In the genomic region with DNA sequence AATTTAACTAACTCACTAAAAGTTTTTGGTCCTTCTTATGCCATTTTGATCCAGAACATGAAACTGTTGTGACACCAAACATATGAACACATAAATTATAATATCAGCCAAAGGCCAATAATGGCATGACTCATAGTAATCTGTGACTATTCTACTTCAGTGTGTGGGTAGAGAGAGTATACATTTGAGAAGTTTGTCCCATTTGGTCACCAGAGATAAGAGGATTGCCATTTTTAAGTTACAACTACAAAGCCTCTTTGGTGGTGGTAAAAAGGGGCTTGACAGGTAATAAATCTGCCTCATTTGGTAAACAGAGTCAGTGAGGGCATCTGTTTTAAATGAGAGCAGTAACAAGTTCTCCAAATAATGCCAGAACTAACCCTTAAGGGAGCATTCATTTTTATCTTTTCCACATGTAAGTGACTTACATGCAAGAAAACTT, we compare ENCODE assay signal across 25 cellular contexts.
A peak's percentile ranks its signal among the peaks of the same experiment; 100 is the strongest.
DNase-seq lines count a peak whose midpoint lies in the region; ATAC-seq and TF ChIP-seq lines count a peak whose summit lies in the region.
"Had no signal": no experiment of that assay in that cellular context is flagged by ENCODE, and none has a peak within 500 bp of the region (broad histone marks: within the 10 kb centered on the region; RNA-seq: fewer than 3 reads in every experiment).

No MANE protein-coding gene starts in this region.

- POLR2A ChIA-PET in HEK293 (lab: Yijun Ruan, JAX), result no interaction called here

- H3K36me3 ChIP-seq in HEK293 (ENCODE audit: control insufficient read depth in 2 of 2, insufficient read depth in 1 of 2, low read length in 2 of 2) (no peaks in the 10 kb centered on the region), spleen (no peaks in the 10 kb centered on the region)
- H3K36me3 ChIP-seq: gastrocnemius medialis, lower lobe of right lung, neutrophil, tibial artery had no signal

- no peaks in the 10 kb centered on the region for H3K9me3 Mint-ChIP-seq in activated T-helper 17 cell treated with anti-CD3 and anti-CD28 coated beads, Interleukin-2, amount 50 U/mL, for 72 hours
- H3K9me3 Mint-ChIP-seq in chondrocyte (ENCODE audit: low read depth), result peaks cover 6% of the 10 kb centered on the region
- peaks cover 8% of the 10 kb centered on the region for H3K9me3 Mint-ChIP-seq in activated T-cell treated with anti-CD3 and anti-CD28 coated beads, Interleukin-2, amount 50 U/mL, for 24 hours
- H3K9me3 Mint-ChIP-seq: CD4-positive, alpha-beta T cell had no signal

- H3K4me3 Mint-ChIP-seq in activated T-helper 17 cell treated with anti-CD3 and anti-CD28 coated beads, Interleukin-2, amount 50 U/mL, for 72 hours, result no peak overlapping the region
- no peak overlapping the region for H3K4me3 Mint-ChIP-seq in chondrocyte (ENCODE audit: unreplicated experiment)
- no peak overlapping the region for H3K4me3 Mint-ChIP-seq in activated T-cell treated with anti-CD3 and anti-CD28 coated beads, Interleukin-2, amount 50 U/mL, for 24 hours
- H3K4me3 Mint-ChIP-seq: activated naive CD4-positive, alpha-beta T cell treated with anti-CD3 and anti-CD28 coated beads for 36 hours; activated T-cell treated with anti-CD3 and anti-CD28 coated beads, Interleukin-2, amount 50 U/mL, for 4 hours; CD4-positive, alpha-beta T cell; stimulated activated memory B cell treated with anti-CD40 and anti-IgM and Interleukin-4, amounts not matched to agents 10 μg/mL and 1 μg/mL and 100 μg/mL, for 72 hours had no signal

- no peaks in the 10 kb centered on the region for H3K27me3 ChIP-seq in spleen (replicated peaks in 1 of 7)
- H3K27me3 ChIP-seq: dorsolateral prefrontal cortex, gastrocnemius medialis, neutrophil, tibial artery had no signal

- intact Hi-C loops in spleen (cut with DNase I; ENCODE audit: low total_unique reads), result no loop called here

- ATAC-seq in activated T-helper 17 cell treated with anti-CD3 and anti-CD28 coated beads, Interleukin-2, amount 50 U/mL, for 72 hours (replicated peaks), result peak; percentile 58
- ATAC-seq: activated T-cell treated with anti-CD3 and anti-CD28 coated beads, Interleukin-2, amount 50 U/mL, for 4 hours; gastrocnemius medialis; lower lobe of right lung; psoas muscle; stimulated activated memory B cell treated with anti-CD40 and anti-IgM and Interleukin-4, amounts not matched to agents 10 μg/mL and 1 μg/mL and 100 μg/mL, for 72 hours had no signal

- TF ChIP-seq POLR2A in spleen (IDR thresholded peaks at IDR 0.05), result no peak

- H3K4me1 Mint-ChIP-seq in activated T-helper 17 cell treated with anti-CD3 and anti-CD28 coated beads, Interleukin-2, amount 50 U/mL, for 72 hours, result no peaks in the 10 kb centered on the region
- no peaks in the 10 kb centered on the region for H3K4me1 Mint-ChIP-seq in chondrocyte (ENCODE audit: low read depth)
- H3K4me1 Mint-ChIP-seq in activated T-cell treated with anti-CD3 and anti-CD28 coated beads, Interleukin-2, amount 50 U/mL, for 24 hours (ENCODE audit: low read depth), result peaks cover 9% of the 10 kb centered on the region
- H3K4me1 Mint-ChIP-seq: stimulated activated memory B cell treated with anti-CD40 and anti-IgM and Interleukin-4, amounts not matched to agents 10 μg/mL and 1 μg/mL and 100 μg/mL, for 72 hours had no signal

- peak; percentile 36 for DNase-seq in EH (ENCODE audit: low read depth)
- DNase-seq in iris pigment epithelial cell (ENCODE audit: low read depth), result peak; percentile 31
- no peak for DNase-seq in spleen
- no peak for DNase-seq in chondrocyte (ENCODE audit: low spot score)
- no peak for DNase-seq in hepatic stellate cell (ENCODE audit: low spot score)
- no peak for DNase-seq in activated T-cell treated with anti-CD3 and anti-CD28 coated beads, Interleukin-2, amount 50 U/mL, for 24 hours
- DNase-seq: activated naive CD4-positive, alpha-beta T cell treated with anti-CD3 and anti-CD28 coated beads for 36 hours; activated T-cell treated with anti-CD3 and anti-CD28 coated beads, Interleukin-2, amount 50 U/mL, for 4 hours; aorta; CD4-positive, alpha-beta T cell; central memory CD4-positive, alpha-beta T cell; DMS 273 treated with DMSO at 0.1 percent for 48 hours; dorsolateral prefrontal cortex; gastrocnemius medialis; lower lobe of right lung; NCI-H1417 treated with DMSO at 0.1 percent for 48 hours; NCI-H2107; psoas muscle; RPMI8226; stimulated activated CD4-positive, alpha-beta T cell treated with anti-CD3 and anti-CD28 coated beads, Interleukin-2, amount 100 ng/mL, for 24 hours; tibial artery had no signal

- no peaks in the 10 kb centered on the region for H3K36me3 Mint-ChIP-seq in activated T-helper 17 cell treated with anti-CD3 and anti-CD28 coated beads, Interleukin-2, amount 50 U/mL, for 72 hours (ENCODE audit: low read depth)
- peaks cover 9% of the 10 kb centered on the region for H3K36me3 Mint-ChIP-seq in chondrocyte (ENCODE audit: low read depth)
- H3K36me3 Mint-ChIP-seq in activated T-cell treated with anti-CD3 and anti-CD28 coated beads, Interleukin-2, amount 50 U/mL, for 24 hours (ENCODE audit: low read depth), result peaks cover 2% of the 10 kb centered on the region

- no peak overlapping the region for H3K27ac Mint-ChIP-seq in activated T-helper 17 cell treated with anti-CD3 and anti-CD28 coated beads, Interleukin-2, amount 50 U/mL, for 72 hours
- no peak overlapping the region for H3K27ac Mint-ChIP-seq in chondrocyte (ENCODE audit: unreplicated experiment)
- no peak overlapping the region for H3K27ac Mint-ChIP-seq in activated T-cell treated with anti-CD3 and anti-CD28 coated beads, Interleukin-2, amount 50 U/mL, for 24 hours
- H3K27ac Mint-ChIP-seq: activated naive CD4-positive, alpha-beta T cell treated with anti-CD3 and anti-CD28 coated beads for 36 hours; CD4-positive, alpha-beta T cell; stimulated activated memory B cell treated with anti-CD40 and anti-IgM and Interleukin-4, amounts not matched to agents 10 μg/mL and 1 μg/mL and 100 μg/mL, for 72 hours had no signal

- H3K4me3 ChIP-seq in HEK293 (ENCODE audit: low read depth, low read length) (no peak overlapping the region), spleen (no peak overlapping the region)
- H3K4me3 ChIP-seq: dorsolateral prefrontal cortex, gastrocnemius medialis, lower lobe of right lung, psoas muscle, tibial artery had no signal

- H3K27me3 Mint-ChIP-seq in activated T-helper 17 cell treated with anti-CD3 and anti-CD28 coated beads, Interleukin-2, amount 50 U/mL, for 72 hours, result no peaks in the 10 kb centered on the region
- no peaks in the 10 kb centered on the region for H3K27me3 Mint-ChIP-seq in chondrocyte (ENCODE audit: low read depth)
- no peaks in the 10 kb centered on the region for H3K27me3 Mint-ChIP-seq in activated T-cell treated with anti-CD3 and anti-CD28 coated beads, Interleukin-2, amount 50 U/mL, for 24 hours
- H3K27me3 Mint-ChIP-seq: CD4-positive, alpha-beta T cell; stimulated activated memory B cell treated with anti-CD40 and anti-IgM and Interleukin-4, amounts not matched to agents 10 μg/mL and 1 μg/mL and 100 μg/mL, for 72 hours had no signal

- no peak overlapping the region for H3K27ac ChIP-seq in HEK293 (ENCODE audit: extremely low read depth, low read depth, low read length)
- no peak overlapping the region for H3K27ac ChIP-seq in spleen
- H3K27ac ChIP-seq: dorsolateral prefrontal cortex, gastrocnemius medialis, lower lobe of right lung, neutrophil, psoas muscle, tibial artery had no signal

- no peak for TF ChIP-seq CTCF in HEK293 (tag by site-specific recombination; IDR thresholded peaks at IDR 0.05)
- no peak for TF ChIP-seq CTCF in spleen (IDR thresholded peaks at IDR 0.05 in 8 of 11, conservative IDR thresholded peaks at IDR 0.05 in 3 of 11)
- no peak for TF ChIP-seq CTCF in chondrocyte (IDR thresholded peaks at IDR 0.05)

- H3K9me3 ChIP-seq in HEK293 (ENCODE audit: control insufficient read depth, insufficient read depth, low read depth, low read length) (no peaks in the 10 kb centered on the region), spleen (peaks cover 0 to 9% (median 2%) of the 10 kb centered on the region in 8 donors)
- H3K9me3 ChIP-seq: gastrocnemius medialis, lower lobe of right lung, neutrophil, psoas muscle, tibial artery had no signal

- H3K4me1 ChIP-seq in HEK293 (ENCODE audit: control insufficient read depth, insufficient read depth, low read length) (no peaks in the 10 kb centered on the region), spleen (no peaks in the 10 kb centered on the region)
- H3K4me1 ChIP-seq: gastrocnemius medialis, lower lobe of right lung, psoas muscle, tibial artery had no signal

- CTCF ChIA-PET in HEK293 (lab: Yijun Ruan, JAX), result no interaction called here

TF ChIP-seq in HEK293, 187 proteins besides CTCF, POLR2A, EP300 and RAD21:
- TF ChIP-seq FEZF1 (tag by site-specific recombination; IDR thresholded peaks at IDR 0.05), result peak; percentile 59
- TF ChIP-seq IKZF3 (tag by site-specific recombination; IDR thresholded peaks at IDR 0.05), result no peak
- no peak for TF ChIP-seq ZNF785 (tag by site-specific recombination; IDR thresholded peaks at IDR 0.05)
- TF ChIP-seq ZNF274 (IDR thresholded peaks at IDR 0.05; ENCODE audit: low read length), result no peak
- TF ChIP-seq ZNF274 (tag by site-specific recombination; IDR thresholded peaks at IDR 0.05; ENCODE audit: borderline replicate concordance), result no peak
- no peak for TF ChIP-seq ZNF624 (tag by site-specific recombination; IDR thresholded peaks at IDR 0.05)
- TF ChIP-seq ZEB2 (tag by site-specific recombination; IDR thresholded peaks at IDR 0.05), result 0 out of 2 replicates have a peak, but pooled peaks have one; percentile 23
- no peak for TF ChIP-seq ZBTB21 (tag by site-specific recombination; IDR thresholded peaks at IDR 0.05)
- peak; percentile 52 for TF ChIP-seq ZFHX2 (tag by site-specific recombination; conservative IDR thresholded peaks at IDR 0.05)
- no peak for TF ChIP-seq ZNF747 (tag by site-specific recombination; IDR thresholded peaks at IDR 0.05)

Comparison
In these comparisons a context has a peak if more than half of its experiments do, and no peak if none do; other contexts are left out.
1. DNase-seq: peak in EH (single experiment) and iris pigment epithelial cell (single experiment); none in spleen (single experiment), chondrocyte (single experiment), hepatic stellate cell (single experiment) and activated T-cell treated with anti-CD3 and anti-CD28 coated beads, Interleukin-2, amount 50 U/mL, for 24 hours (single experiment).